In the genomic region with DNA sequence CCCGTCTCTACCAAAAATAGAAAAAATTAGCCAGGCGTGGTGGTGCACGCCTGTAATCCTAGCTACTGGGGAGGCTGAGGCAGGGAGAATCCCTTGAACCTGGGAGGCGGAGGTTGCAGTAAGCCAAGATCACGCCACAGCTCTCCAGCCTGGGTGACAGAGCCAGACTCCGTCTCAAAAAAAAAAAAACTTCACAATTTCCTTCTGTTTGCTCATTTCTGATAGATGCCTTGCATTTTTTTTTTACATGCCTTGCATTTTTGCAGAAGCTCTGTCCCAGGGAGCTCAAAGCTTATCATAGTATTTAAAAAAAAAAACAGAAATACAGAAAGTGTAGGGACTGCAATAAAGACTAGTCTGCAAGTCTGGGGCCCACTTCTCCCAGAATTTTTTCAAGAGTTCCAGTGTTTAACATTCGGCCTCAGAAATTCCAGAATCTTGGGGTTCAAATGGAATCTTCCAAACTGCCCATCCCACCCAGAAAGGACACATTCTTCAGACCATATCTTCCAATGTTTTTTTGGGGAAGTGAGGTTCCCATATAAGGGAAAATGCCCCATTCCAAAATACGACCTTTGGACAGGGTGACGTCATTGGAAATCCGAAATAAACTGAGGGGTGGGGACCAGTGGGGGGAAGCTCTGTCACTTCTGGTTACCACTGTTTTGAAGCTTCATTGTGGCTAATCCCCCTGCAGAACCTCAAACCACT, we compare ENCODE assay signal across 12 cellular contexts. TPM values are rescaled to one million over a fixed set of nuclear protein-coding genes. Genes with fewer than 3 reads are reported as not detected.
DNase-seq lines count a peak whose midpoint lies in the region; ATAC-seq and TF ChIP-seq lines count a peak whose summit lies in the region.
"Had no signal": no experiment of that assay in that cellular context is flagged by ENCODE, and none has a peak within 500 bp of the region (broad histone marks: within the 10 kb centered on the region; RNA-seq: fewer than 3 reads in every experiment).

No MANE protein-coding gene starts in this region.

- H3K27ac ChIP-seq in left lung: peak overlapping the region; percentile 2 to 18
- peak overlapping the region; percentile 4 to 82 (median 75) for H3K27ac ChIP-seq in stomach
- H3K27ac ChIP-seq: parathyroid adenoma had no signal

- no peaks in the 10 kb centered on the region for H3K9me3 Mint-ChIP-seq in activated CD4-positive, alpha-beta T cell treated with anti-CD3 and anti-CD28 coated beads, Interleukin-2, amount 10 ng/mL, durations not matched to agents 7 days and 5 days
- no peaks in the 10 kb centered on the region for H3K9me3 Mint-ChIP-seq in activated naive CD8-positive, alpha-beta T cell treated with anti-CD3 and anti-CD28 coated beads for 36 hours

- ATAC-seq in left lung: no peak
- no peak for ATAC-seq in HG03342 (IDR thresholded peaks at IDR 0.05; ENCODE audit: unreplicated experiment)

- TF ChIP-seq CTCF in left lung (IDR thresholded peaks at IDR 0.05) (no peak), stomach (IDR thresholded peaks at IDR 0.05) (no peak), BE2C (IDR thresholded peaks at IDR 0.05; ENCODE audit: low read depth, low read length) (no peak)

- H3K9me3 ChIP-seq in left lung (no peaks in the 10 kb centered on the region), stomach (no peaks in the 10 kb centered on the region), BE2C (no peaks in the 10 kb centered on the region)

- 64 to 83% (median 74%) methylated on average over 10 of the region's 10 CpGs for WGBS in stomach, 5 donors

- TF ChIP-seq POLR2A in stomach (IDR thresholded peaks at IDR 0.05): no peak

- H3K4me3 ChIP-seq in left lung: no peak overlapping the region
- H3K4me3 ChIP-seq in stomach: no peak overlapping the region
- H3K4me3 ChIP-seq in BE2C (ENCODE audit: low read depth, low read length): no peak overlapping the region

- H3K27me3 ChIP-seq in left lung (no peaks in the 10 kb centered on the region), stomach (no peaks in the 10 kb centered on the region), BE2C (no peaks in the 10 kb centered on the region)

- H3K27me3 Mint-ChIP-seq in activated CD4-positive, alpha-beta T cell treated with anti-CD3 and anti-CD28 coated beads, Interleukin-2, amount 10 ng/mL, durations not matched to agents 7 days and 5 days: no peaks in the 10 kb centered on the region
- no peaks in the 10 kb centered on the region for H3K27me3 Mint-ChIP-seq in activated naive CD8-positive, alpha-beta T cell treated with anti-CD3 and anti-CD28 coated beads for 36 hours

- H3K4me1 ChIP-seq in left lung (peaks cover 0 to 19% of the 10 kb centered on the region in 2 donors), stomach (peaks cover 18 to 81% (median 32%) of the 10 kb centered on the region in 4 donors), BE2C (no peaks in the 10 kb centered on the region)
- H3K4me1 ChIP-seq: parathyroid adenoma had no signal

- H3K36me3 ChIP-seq in left lung (peaks cover 9 to 100% of the 10 kb centered on the region in 2 donors), stomach (peaks cover 90 to 100% (median 99%) of the 10 kb centered on the region in 4 donors), BE2C (peaks cover 85% of the 10 kb centered on the region)

- H3K27ac Mint-ChIP-seq in activated CD4-positive, alpha-beta T cell treated with anti-CD3 and anti-CD28 coated beads, Interleukin-2, amount 10 ng/mL, durations not matched to agents 7 days and 5 days: peak overlapping the region; percentile 74
- H3K27ac Mint-ChIP-seq in activated naive CD8-positive, alpha-beta T cell treated with anti-CD3 and anti-CD28 coated beads for 36 hours: peak overlapping the region; percentile 88

- DNase-seq in activated CD4-positive, alpha-beta T cell treated with anti-CD3 and anti-CD28 coated beads, Interleukin-2, amount 10 ng/mL, durations not matched to agents 7 days and 5 days: no peak
- DNase-seq in activated CD4-positive, alpha-beta T cell treated with anti-CD3 and anti-CD28 coated beads for 1 hour: no peak
- no peak for DNase-seq in activated naive CD8-positive, alpha-beta T cell treated with anti-CD3 and anti-CD28 coated beads for 36 hours
- DNase-seq in left lung: no peak
- DNase-seq in stomach: no peak
- no peak for DNase-seq in BE2C
- DNase-seq in COLO829 (ENCODE audit: low spot score): no peak
- DNase-seq: amniotic stem cell; stimulated activated CD4-positive, alpha-beta T cell treated with anti-CD3 and anti-CD28 coated beads, Interleukin-4, amount 100 ng/mL, for 4 hours had no signal

- no peak for TF ChIP-seq EP300 in stomach (IDR thresholded peaks at IDR 0.05)

- POLR2A ChIA-PET in activated CD4-positive, alpha-beta T cell treated with anti-CD3 and anti-CD28 coated beads, Interleukin-2, amount 10 ng/mL, durations not matched to agents 7 days and 5 days (lab: Charles Lee): interaction anchor here (0.7 to 1.1 kb wide), 2 partner anchors 8 to 1045 kb away, joined by 3 read pairs; a partner anchor contains a TSS

- H3K4me1 Mint-ChIP-seq in activated CD4-positive, alpha-beta T cell treated with anti-CD3 and anti-CD28 coated beads, Interleukin-2, amount 10 ng/mL, durations not matched to agents 7 days and 5 days: peaks cover 49% of the 10 kb centered on the region
- H3K4me1 Mint-ChIP-seq in activated naive CD8-positive, alpha-beta T cell treated with anti-CD3 and anti-CD28 coated beads for 36 hours: peaks cover 24% of the 10 kb centered on the region

- H3K36me3 Mint-ChIP-seq in activated CD4-positive, alpha-beta T cell treated with anti-CD3 and anti-CD28 coated beads, Interleukin-2, amount 10 ng/mL, durations not matched to agents 7 days and 5 days (ENCODE audit: low read depth): peaks cover 77% of the 10 kb centered on the region
- peaks cover 62% of the 10 kb centered on the region for H3K36me3 Mint-ChIP-seq in activated naive CD8-positive, alpha-beta T cell treated with anti-CD3 and anti-CD28 coated beads for 36 hours

- no peak overlapping the region for H3K4me3 Mint-ChIP-seq in activated CD4-positive, alpha-beta T cell treated with anti-CD3 and anti-CD28 coated beads, Interleukin-2, amount 10 ng/mL, durations not matched to agents 7 days and 5 days
- peak overlapping the region; percentile 38 for H3K4me3 Mint-ChIP-seq in activated naive CD8-positive, alpha-beta T cell treated with anti-CD3 and anti-CD28 coated beads for 36 hours

- CTCF ChIA-PET in activated CD4-positive, alpha-beta T cell treated with anti-CD3 and anti-CD28 coated beads, Interleukin-2, amount 10 ng/mL, durations not matched to agents 7 days and 5 days (lab: Charles Lee): interaction anchor here (0.9 to 5.6 kb wide), 5 partner anchors 10 to 59 kb away, joined by 4 to 35 read pairs (median 6); a partner anchor contains a TSS

- intact Hi-C loops in left lung (cut with DNase I): no loop called here
- intact Hi-C loops in stomach (cut with DNase I; ENCODE audit: low total_unique reads): no loop called here

RNA-seq across cellular contexts. Expression of a gene that starts 17.2 kb away (rescaled TPM):
- 100 to 1,000 TPM; 167 to 175 TPM for total RNA-seq in activated CD4-positive, alpha-beta T cell treated with anti-CD3 and anti-CD28 coated beads, Interleukin-2, amount 10 ng/mL, durations not matched to agents 7 days and 5 days
- 100 to 1,000 TPM; 168 to 169 TPM for total RNA-seq in activated naive CD8-positive, alpha-beta T cell treated with anti-CD3 and anti-CD28 coated beads for 36 hours
- 10 to 100 TPM; 70.7 to 88.8 TPM for total RNA-seq in left lung
- 10 to 100 TPM in 3 of 5 donors, 1 to 10 TPM in 2; 1.8 to 49.4 (median 11.2) TPM for total RNA-seq in stomach
- polyA plus RNA-seq in stomach: 10 to 100 TPM; 25.4 to 63.4 (median 39.4) TPM
- polyA plus RNA-seq in BE2C (2012; ENCODE audit: insufficient read depth, insufficient read length, low read depth): 101 TPM

RNA-seq across cellular contexts. Expression of a gene that starts 18.2 kb away (rescaled TPM):
- total RNA-seq in activated CD4-positive, alpha-beta T cell treated with anti-CD3 and anti-CD28 coated beads, Interleukin-2, amount 10 ng/mL, durations not matched to agents 7 days and 5 days: 100 to 1,000 TPM; 422 to 485 TPM
- 100 to 1,000 TPM; 203 to 204 TPM for total RNA-seq in activated naive CD8-positive, alpha-beta T cell treated with anti-CD3 and anti-CD28 coated beads for 36 hours
- total RNA-seq in left lung: 100 to 1,000 TPM; 437 to 536 TPM
- 100 to 1,000 TPM; 167 to 609 (median 275) TPM for total RNA-seq in stomach
- polyA plus RNA-seq in stomach: 100 to 1,000 TPM; 185 to 475 (median 427) TPM
- polyA plus RNA-seq in BE2C (2012; ENCODE audit: insufficient read depth, insufficient read length, low read depth): 144 TPM

RNA-seq across cellular contexts. Expression of a gene that starts 49.0 kb away (rescaled TPM):
- 10 to 100 TPM; 70.7 to 76.9 TPM for total RNA-seq in activated CD4-positive, alpha-beta T cell treated with anti-CD3 and anti-CD28 coated beads, Interleukin-2, amount 10 ng/mL, durations not matched to agents 7 days and 5 days
- total RNA-seq in activated naive CD8-positive, alpha-beta T cell treated with anti-CD3 and anti-CD28 coated beads for 36 hours: 10 to 100 TPM; 29.6 to 29.8 TPM
- total RNA-seq in left lung (1 to 10 TPM; 7.1 to 8.5 TPM), stomach (10 to 100 TPM in 3 of 5 donors, 1 to 10 TPM in 2; 6.2 to 24.5 (median 10.6) TPM)
- 10 to 100 TPM in 1 of 3 donors, 1 to 10 TPM in 2; 8.2 to 17.7 (median 8.2) TPM for polyA plus RNA-seq in stomach
- polyA plus RNA-seq in BE2C (2012; ENCODE audit: insufficient read depth, insufficient read length, low read depth): not detected
- total RNA-seq: A673 had no signal
